Comparison of ENCODE assay signal across 1 cellular context in the genomic region with DNA sequence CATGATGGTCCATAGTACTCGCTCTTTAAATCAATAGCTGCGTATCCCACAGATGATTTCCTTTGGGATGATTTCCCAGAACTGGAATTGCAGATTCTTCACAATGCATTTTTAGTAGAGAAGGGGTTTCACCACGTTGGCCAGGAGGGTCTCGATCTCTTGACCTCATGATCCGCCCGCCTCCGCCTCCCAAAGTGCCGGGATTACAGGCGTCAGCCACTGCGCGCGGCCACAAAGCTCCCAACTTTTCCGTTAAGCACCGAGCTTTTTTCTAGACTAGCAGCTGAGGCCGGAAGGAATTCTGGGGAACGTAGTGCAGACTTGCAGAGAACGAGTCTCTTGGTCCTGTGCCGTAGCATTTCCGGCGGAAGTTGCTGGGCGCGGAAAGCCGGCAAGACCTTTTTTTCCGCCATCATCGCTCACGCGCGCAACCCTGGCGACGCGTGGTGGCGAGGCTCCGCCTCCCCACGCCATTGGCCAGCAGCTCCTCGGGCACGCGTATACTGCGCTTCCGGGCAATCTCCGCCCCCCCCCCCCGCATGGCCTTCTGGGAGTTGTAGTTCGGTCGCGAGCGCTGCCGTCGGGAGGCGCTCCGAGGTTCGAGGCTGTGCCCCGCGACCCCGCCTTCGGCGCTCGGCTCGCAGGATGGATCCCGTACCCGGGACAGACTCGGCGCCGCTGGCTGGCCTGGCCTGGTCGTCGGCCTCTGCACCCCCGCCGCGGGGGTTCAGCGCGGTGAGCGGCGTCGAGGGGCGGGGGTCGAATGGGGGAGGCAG.
A peak's percentile ranks its signal among the peaks of the same experiment; 100 is the strongest.
TF ChIP-seq lines count a peak whose summit lies in the region.

A gene (plus strand): TSS at position 557 of the 776 bp plus-strand sequence. CDS start 89 bp downstream, at position 646.

TF ChIP-seq in HepG2, 621 proteins besides CTCF, POLR2A, EP300 and RAD21 (continued from another document):
- TF ChIP-seq, protein P1, sequence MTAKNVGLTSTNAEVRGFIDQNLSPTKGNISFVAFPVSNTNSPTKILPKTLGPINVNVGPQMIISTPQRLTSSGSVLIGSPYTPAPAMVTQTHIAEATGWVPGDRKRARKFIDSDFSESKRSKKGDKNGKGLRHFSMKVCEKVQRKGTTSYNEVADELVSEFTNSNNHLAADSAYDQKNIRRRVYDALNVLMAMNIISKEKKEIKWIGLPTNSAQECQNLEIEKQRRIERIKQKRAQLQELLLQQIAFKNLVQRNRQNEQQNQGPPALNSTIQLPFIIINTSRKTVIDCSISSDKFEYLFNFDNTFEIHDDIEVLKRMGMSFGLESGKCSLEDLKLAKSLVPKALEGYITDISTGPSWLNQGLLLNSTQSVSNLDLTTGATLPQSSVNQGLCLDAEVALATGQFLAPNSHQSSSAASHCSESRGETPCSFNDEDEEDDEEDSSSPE (CRISPR knock-in tag; IDR thresholded peaks at IDR 0.05): peak; percentile 90
- TF ChIP-seq, protein P2, sequence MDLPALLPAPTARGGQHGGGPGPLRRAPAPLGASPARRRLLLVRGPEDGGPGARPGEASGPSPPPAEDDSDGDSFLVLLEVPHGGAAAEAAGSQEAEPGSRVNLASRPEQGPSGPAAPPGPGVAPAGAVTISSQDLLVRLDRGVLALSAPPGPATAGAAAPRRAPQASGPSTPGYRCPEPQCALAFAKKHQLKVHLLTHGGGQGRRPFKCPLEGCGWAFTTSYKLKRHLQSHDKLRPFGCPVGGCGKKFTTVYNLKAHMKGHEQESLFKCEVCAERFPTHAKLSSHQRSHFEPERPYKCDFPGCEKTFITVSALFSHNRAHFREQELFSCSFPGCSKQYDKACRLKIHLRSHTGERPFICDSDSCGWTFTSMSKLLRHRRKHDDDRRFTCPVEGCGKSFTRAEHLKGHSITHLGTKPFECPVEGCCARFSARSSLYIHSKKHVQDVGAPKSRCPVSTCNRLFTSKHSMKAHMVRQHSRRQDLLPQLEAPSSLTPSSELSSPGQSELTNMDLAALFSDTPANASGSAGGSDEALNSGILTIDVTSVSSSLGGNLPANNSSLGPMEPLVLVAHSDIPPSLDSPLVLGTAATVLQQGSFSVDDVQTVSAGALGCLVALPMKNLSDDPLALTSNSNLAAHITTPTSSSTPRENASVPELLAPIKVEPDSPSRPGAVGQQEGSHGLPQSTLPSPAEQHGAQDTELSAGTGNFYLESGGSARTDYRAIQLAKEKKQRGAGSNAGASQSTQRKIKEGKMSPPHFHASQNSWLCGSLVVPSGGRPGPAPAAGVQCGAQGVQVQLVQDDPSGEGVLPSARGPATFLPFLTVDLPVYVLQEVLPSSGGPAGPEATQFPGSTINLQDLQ (CRISPR knock-in tag; IDR thresholded peaks at IDR 0.05): no peak
- TF ChIP-seq ZNF747 (CRISPR knock-in tag; IDR thresholded peaks at IDR 0.05; ENCODE audit: borderline replicate concordance) (no peak; the same call in 1 of the 2 replicates), EZH2 (conservative IDR thresholded peaks at IDR 0.05; ENCODE audit: low read depth, low read length) (no peak)
- TF ChIP-seq, protein P3, sequence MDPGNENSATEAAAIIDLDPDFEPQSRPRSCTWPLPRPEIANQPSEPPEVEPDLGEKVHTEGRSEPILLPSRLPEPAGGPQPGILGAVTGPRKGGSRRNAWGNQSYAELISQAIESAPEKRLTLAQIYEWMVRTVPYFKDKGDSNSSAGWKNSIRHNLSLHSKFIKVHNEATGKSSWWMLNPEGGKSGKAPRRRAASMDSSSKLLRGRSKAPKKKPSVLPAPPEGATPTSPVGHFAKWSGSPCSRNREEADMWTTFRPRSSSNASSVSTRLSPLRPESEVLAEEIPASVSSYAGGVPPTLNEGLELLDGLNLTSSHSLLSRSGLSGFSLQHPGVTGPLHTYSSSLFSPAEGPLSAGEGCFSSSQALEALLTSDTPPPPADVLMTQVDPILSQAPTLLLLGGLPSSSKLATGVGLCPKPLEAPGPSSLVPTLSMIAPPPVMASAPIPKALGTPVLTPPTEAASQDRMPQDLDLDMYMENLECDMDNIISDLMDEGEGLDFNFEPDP (CRISPR knock-in tag; conservative IDR thresholded peaks at IDR 0.05): no peak
- TF ChIP-seq, protein P4, sequence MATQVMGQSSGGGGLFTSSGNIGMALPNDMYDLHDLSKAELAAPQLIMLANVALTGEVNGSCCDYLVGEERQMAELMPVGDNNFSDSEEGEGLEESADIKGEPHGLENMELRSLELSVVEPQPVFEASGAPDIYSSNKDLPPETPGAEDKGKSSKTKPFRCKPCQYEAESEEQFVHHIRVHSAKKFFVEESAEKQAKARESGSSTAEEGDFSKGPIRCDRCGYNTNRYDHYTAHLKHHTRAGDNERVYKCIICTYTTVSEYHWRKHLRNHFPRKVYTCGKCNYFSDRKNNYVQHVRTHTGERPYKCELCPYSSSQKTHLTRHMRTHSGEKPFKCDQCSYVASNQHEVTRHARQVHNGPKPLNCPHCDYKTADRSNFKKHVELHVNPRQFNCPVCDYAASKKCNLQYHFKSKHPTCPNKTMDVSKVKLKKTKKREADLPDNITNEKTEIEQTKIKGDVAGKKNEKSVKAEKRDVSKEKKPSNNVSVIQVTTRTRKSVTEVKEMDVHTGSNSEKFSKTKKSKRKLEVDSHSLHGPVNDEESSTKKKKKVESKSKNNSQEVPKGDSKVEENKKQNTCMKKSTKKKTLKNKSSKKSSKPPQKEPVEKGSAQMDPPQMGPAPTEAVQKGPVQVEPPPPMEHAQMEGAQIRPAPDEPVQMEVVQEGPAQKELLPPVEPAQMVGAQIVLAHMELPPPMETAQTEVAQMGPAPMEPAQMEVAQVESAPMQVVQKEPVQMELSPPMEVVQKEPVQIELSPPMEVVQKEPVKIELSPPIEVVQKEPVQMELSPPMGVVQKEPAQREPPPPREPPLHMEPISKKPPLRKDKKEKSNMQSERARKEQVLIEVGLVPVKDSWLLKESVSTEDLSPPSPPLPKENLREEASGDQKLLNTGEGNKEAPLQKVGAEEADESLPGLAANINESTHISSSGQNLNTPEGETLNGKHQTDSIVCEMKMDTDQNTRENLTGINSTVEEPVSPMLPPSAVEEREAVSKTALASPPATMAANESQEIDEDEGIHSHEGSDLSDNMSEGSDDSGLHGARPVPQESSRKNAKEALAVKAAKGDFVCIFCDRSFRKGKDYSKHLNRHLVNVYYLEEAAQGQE (IDR thresholded peaks at IDR 0.05; ENCODE audit: borderline replicate concordance in 1 of 2, low read depth in 1 of 2, low read length in 2 of 2): no peak
- TF ChIP-seq, protein P5, sequence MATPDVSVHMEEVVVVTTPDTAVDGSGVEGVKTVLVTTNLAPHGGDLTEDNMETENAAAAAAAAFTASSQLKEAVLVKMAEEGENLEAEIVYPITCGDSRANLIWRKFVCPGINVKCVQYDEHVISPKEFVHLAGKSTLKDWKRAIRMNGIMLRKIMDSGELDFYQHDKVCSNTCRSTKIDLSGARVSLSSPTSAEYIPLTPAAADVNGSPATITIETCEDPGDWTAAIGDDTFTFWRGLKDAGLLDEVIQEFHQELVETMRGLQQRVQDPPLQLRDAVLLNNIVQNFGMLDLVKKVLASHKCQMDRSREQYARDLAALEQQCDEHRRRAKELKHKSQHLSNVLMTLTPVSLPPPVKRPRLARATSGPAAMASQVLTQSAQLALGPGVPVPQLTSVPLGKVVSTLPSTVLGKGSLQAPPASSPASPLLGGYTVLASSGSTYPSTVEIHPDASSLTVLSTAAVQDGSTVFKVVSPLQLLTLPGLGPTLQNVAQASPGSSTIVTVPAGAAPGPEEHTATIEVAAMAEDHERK (CRISPR knock-in tag; IDR thresholded peaks at IDR 0.05; ENCODE audit: low read depth): peak; percentile 26; the same call in 1 of the 2 replicates
- TF ChIP-seq, protein P6, sequence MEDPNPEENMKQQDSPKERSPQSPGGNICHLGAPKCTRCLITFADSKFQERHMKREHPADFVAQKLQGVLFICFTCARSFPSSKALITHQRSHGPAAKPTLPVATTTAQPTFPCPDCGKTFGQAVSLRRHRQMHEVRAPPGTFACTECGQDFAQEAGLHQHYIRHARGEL (CRISPR knock-in tag; IDR thresholded peaks at IDR 0.05): no peak; the same call in 1 of the 2 replicates
